Comparison of ENCODE assay signal across 25 cellular contexts in the genomic region with DNA sequence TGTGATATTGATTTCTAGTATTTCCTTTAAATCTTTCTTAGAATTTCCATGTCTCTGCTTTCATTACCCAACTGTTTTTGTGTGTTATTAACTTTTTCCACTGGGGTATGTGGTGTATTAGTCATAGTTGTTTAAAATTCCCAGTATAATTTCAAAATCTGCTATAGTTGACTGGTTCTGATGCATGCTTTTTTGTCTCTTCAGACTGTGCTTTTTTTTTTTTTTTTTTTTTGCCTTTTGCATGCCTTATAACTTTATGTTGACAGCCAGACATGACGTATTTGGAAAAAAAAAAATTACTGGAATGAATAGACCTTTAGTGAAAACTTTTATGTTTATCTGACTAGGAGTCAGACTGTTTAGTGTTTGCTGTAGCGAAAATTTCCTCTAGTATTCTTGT.
"Had no signal": no experiment of that assay in that cellular context is flagged by ENCODE, and none has a peak within 500 bp of the region (broad histone marks: within the 10 kb centered on the region; RNA-seq: fewer than 3 reads in every experiment).

No MANE protein-coding gene starts in this region.

- H3K27ac Mint-ChIP-seq: activated B cell treated with CpG ODN at 0.5 μM for 24 hours; activated CD4-positive, alpha-beta memory T cell treated with anti-CD3 and anti-CD28 coated beads, Interleukin-2, amount 10 ng/mL, durations not matched to agents 7 days and 5 days; activated naive CD8-positive, alpha-beta T cell treated with anti-CD3 and anti-CD28 coated beads for 36 hours; activated T-helper 17 cell treated with anti-CD3 and anti-CD28 coated beads, Interleukin-2, amount 50 U/mL, for 72 hours; brain; stimulated activated effector memory CD8-positive, alpha-beta T cell treated with anti-CD3 and anti-CD28 coated beads, Interleukin-12 subunit alpha, Interleukin-12 subunit beta, amount 100 ng/mL, for 72 hours; T-cell had no signal

- H3K4me3 Mint-ChIP-seq: activated B cell treated with CpG ODN at 0.5 μM for 24 hours; activated CD4-positive, alpha-beta memory T cell treated with anti-CD3 and anti-CD28 coated beads, Interleukin-2, amount 10 ng/mL, durations not matched to agents 7 days and 5 days; activated naive CD8-positive, alpha-beta T cell treated with anti-CD3 and anti-CD28 coated beads for 36 hours; activated T-helper 17 cell treated with anti-CD3 and anti-CD28 coated beads, Interleukin-2, amount 50 U/mL, for 72 hours; brain; central memory CD8-positive, alpha-beta T cell; stimulated activated effector memory CD8-positive, alpha-beta T cell treated with anti-CD3 and anti-CD28 coated beads, Interleukin-12 subunit alpha, Interleukin-12 subunit beta, amount 100 ng/mL, for 72 hours; T-cell had no signal

- H3K27me3 Mint-ChIP-seq: activated B cell treated with CpG ODN at 0.5 μM for 24 hours; activated CD4-positive, alpha-beta memory T cell treated with anti-CD3 and anti-CD28 coated beads, Interleukin-2, amount 10 ng/mL, durations not matched to agents 7 days and 5 days; activated naive CD8-positive, alpha-beta T cell treated with anti-CD3 and anti-CD28 coated beads for 36 hours; activated T-helper 17 cell treated with anti-CD3 and anti-CD28 coated beads, Interleukin-2, amount 50 U/mL, for 72 hours; central memory CD8-positive, alpha-beta T cell; T-cell had no signal

- H3K4me1 Mint-ChIP-seq: activated B cell treated with CpG ODN at 0.5 μM for 24 hours; activated CD4-positive, alpha-beta memory T cell treated with anti-CD3 and anti-CD28 coated beads, Interleukin-2, amount 10 ng/mL, durations not matched to agents 7 days and 5 days; activated naive CD8-positive, alpha-beta T cell treated with anti-CD3 and anti-CD28 coated beads for 36 hours; activated T-helper 17 cell treated with anti-CD3 and anti-CD28 coated beads, Interleukin-2, amount 50 U/mL, for 72 hours; brain; central memory CD8-positive, alpha-beta T cell; stimulated activated effector memory CD8-positive, alpha-beta T cell treated with anti-CD3 and anti-CD28 coated beads, Interleukin-12 subunit alpha, Interleukin-12 subunit beta, amount 100 ng/mL, for 72 hours; T-cell had no signal

- H3K4me3 ChIP-seq: esophagus muscularis mucosa, left lung, prostate gland, smooth muscle cell, stomach had no signal

- H3K36me3 Mint-ChIP-seq: activated naive CD8-positive, alpha-beta T cell treated with anti-CD3 and anti-CD28 coated beads for 36 hours; stimulated activated effector memory CD8-positive, alpha-beta T cell treated with anti-CD3 and anti-CD28 coated beads, Interleukin-12 subunit alpha, Interleukin-12 subunit beta, amount 100 ng/mL, for 72 hours; T-cell had no signal

- ATAC-seq: activated T-helper 17 cell treated with anti-CD3 and anti-CD28 coated beads, Interleukin-2, amount 50 U/mL, for 72 hours; left lung; right cardiac atrium; SK-N-SH treated with all-trans-retinoic acid at 6 μM for 48 hours; stimulated activated effector memory CD8-positive, alpha-beta T cell treated with anti-CD3 and anti-CD28 coated beads, Interleukin-12 subunit alpha, Interleukin-12 subunit beta, amount 100 ng/mL, for 72 hours; T-cell had no signal

- DNase-seq: activated B cell treated with CpG ODN at 0.5 μM for 24 hours; activated CD4-positive, alpha-beta memory T cell treated with anti-CD3 and anti-CD28 coated beads, Interleukin-2, amount 10 ng/mL, durations not matched to agents 7 days and 5 days; activated CD4-positive, alpha-beta T cell treated with anti-CD3 and anti-CD28 coated beads for 4 hours; activated naive CD4-positive, alpha-beta T cell; activated naive CD8-positive, alpha-beta T cell treated with anti-CD3 and anti-CD28 coated beads for 36 hours; activated T-cell treated with anti-CD3 and anti-CD28 coated beads, Interleukin-2, amount 50 U/mL, for 1 hour; cortex of kidney; effector CD4-positive, alpha-beta T cell; head of caudate nucleus; kidney; left lung; mammary epithelial cell; right cardiac atrium; stimulated activated CD4-positive, alpha-beta T cell treated with anti-CD3 and anti-CD28 coated beads, Interleukin-4, amount 100 ng/mL, for 24 hours; stomach; T-cell; trophoblast cell had no signal
